In genomic region chr3:141498592-141499223, GRCh38 we compare ENCODE assay signal across 8 cellular contexts. TPM values are rescaled to one million over a fixed set of nuclear protein-coding genes. Genes with fewer than 3 reads are reported as not detected.
DNase-seq lines count a peak whose midpoint lies in the region; ATAC-seq and TF ChIP-seq lines count a peak whose summit lies in the region.

No MANE protein-coding gene starts in this region.

- no peaks in the 10 kb centered on the region for H3K27me3 Mint-ChIP-seq in activated CD4-positive, alpha-beta T cell treated with anti-CD3 and anti-CD28 coated beads, Interleukin-2, amount 10 ng/mL, durations not matched to agents 7 days and 5 days

- H3K4me1 Mint-ChIP-seq in activated CD4-positive, alpha-beta T cell treated with anti-CD3 and anti-CD28 coated beads, Interleukin-2, amount 10 ng/mL, durations not matched to agents 7 days and 5 days: peaks cover 72% of the 10 kb centered on the region

- peaks cover 35% of the 10 kb centered on the region; the same call in 1 of the 2 replicates for H4K20me1 ChIP-seq in BLaER1

- no peak for TF ChIP-seq POLR2A in gastroesophageal sphincter (IDR thresholded peaks at IDR 0.05)

- POLR2A ChIA-PET in activated CD4-positive, alpha-beta T cell treated with anti-CD3 and anti-CD28 coated beads, Interleukin-2, amount 10 ng/mL, durations not matched to agents 7 days and 5 days (lab: Charles Lee): interaction anchor here (1.0 to 1.9 kb wide), 2 partner anchors 10 to 11 kb away, joined by 3 to 12 read pairs; partner anchors contain the start of gene RASA2

- H3K36me3 ChIP-seq in BLaER1 (no peaks in the 10 kb centered on the region), gastroesophageal sphincter (no peaks in the 10 kb centered on the region)

- 0 out of 2 replicates have a peak, but pooled peaks cover 7% of the 10 kb centered on the region for H3K9me3 ChIP-seq in BLaER1
- no peaks in the 10 kb centered on the region for H3K9me3 ChIP-seq in gastroesophageal sphincter

- H3K27me3 ChIP-seq in BLaER1 (no peaks in the 10 kb centered on the region), gastroesophageal sphincter (no peaks in the 10 kb centered on the region)

- H3K4me3 ChIP-seq in BLaER1 (peak overlapping the region; percentile 45), gastroesophageal sphincter (no peak overlapping the region)

- TF ChIP-seq CTCF in GM20000 (IDR thresholded peaks at IDR 0.05; ENCODE audit: extremely low read depth, missing control alignments) (no peak), gastroesophageal sphincter (IDR thresholded peaks at IDR 0.05) (no peak)

- peak overlapping the region; percentile 91 for H3K27ac Mint-ChIP-seq in activated CD4-positive, alpha-beta T cell treated with anti-CD3 and anti-CD28 coated beads, Interleukin-2, amount 10 ng/mL, durations not matched to agents 7 days and 5 days

- no peak overlapping the region for H3K9ac ChIP-seq in BLaER1

- peak overlapping the region; percentile 55 for H3K4me3 Mint-ChIP-seq in activated CD4-positive, alpha-beta T cell treated with anti-CD3 and anti-CD28 coated beads, Interleukin-2, amount 10 ng/mL, durations not matched to agents 7 days and 5 days

- H3K4me2 ChIP-seq in BLaER1: peak overlapping the region; percentile 76

- peak; percentile 33 for DNase-seq in GM20000 (ENCODE audit: low spot score)
- DNase-seq in activated CD4-positive, alpha-beta T cell treated with anti-CD3 and anti-CD28 coated beads, Interleukin-2, amount 10 ng/mL, durations not matched to agents 7 days and 5 days: peak; percentile 95
- peak; percentile 77 to 78 for DNase-seq in stimulated activated CD8-positive, alpha-beta memory T cell treated with anti-CD3 and anti-CD28 coated beads, Interleukin-15, amount 100 ng/mL, for 48 hours (ENCODE audit: low read depth in 2 of 2)
- no peak for DNase-seq in NCI-H128 (lab: John Stamatoyannopoulos, UW; ENCODE audit: unreplicated experiment)
- no peak for DNase-seq in kidney tubule cell (ENCODE audit: low spot score)

- ATAC-seq in HG03575 (IDR thresholded peaks at IDR 0.05; ENCODE audit: extremely low read depth, insufficient number of reproducible peaks, low FRiP score, unreplicated experiment) (peak; percentile 83), gastroesophageal sphincter (peak; percentile 25)

- CTCF ChIA-PET in activated CD4-positive, alpha-beta T cell treated with anti-CD3 and anti-CD28 coated beads, Interleukin-2, amount 10 ng/mL, durations not matched to agents 7 days and 5 days (lab: Charles Lee): interaction anchor here (0.7 to 2.1 kb wide), 7 partner anchors 11 to 86 kb away, joined by 3 to 7 read pairs (median 5); no protein-coding TSS in a partner anchor

- peaks cover 13% of the 10 kb centered on the region for H3K9me3 Mint-ChIP-seq in activated CD4-positive, alpha-beta T cell treated with anti-CD3 and anti-CD28 coated beads, Interleukin-2, amount 10 ng/mL, durations not matched to agents 7 days and 5 days

- H3K36me3 Mint-ChIP-seq in activated CD4-positive, alpha-beta T cell treated with anti-CD3 and anti-CD28 coated beads, Interleukin-2, amount 10 ng/mL, durations not matched to agents 7 days and 5 days (ENCODE audit: low read depth): peaks cover 63% of the 10 kb centered on the region

- peaks cover 23% of the 10 kb centered on the region for H3K4me1 ChIP-seq in BLaER1
- H3K4me1 ChIP-seq in gastroesophageal sphincter: peaks cover 0 to 20% (median 6%) of the 10 kb centered on the region in 3 donors

- H3K27ac ChIP-seq in BLaER1 (peak overlapping the region; percentile 54; the same call in 1 of the 2 replicates), gastroesophageal sphincter (no peak overlapping the region)

- 74 to 94% methylated on average over 6 of the region's 6 CpGs for WGBS in gastroesophageal sphincter (ENCODE audit: low coverage in 1 of 2), 2 donors

- no peak for TF ChIP-seq EP300 in gastroesophageal sphincter (IDR thresholded peaks at IDR 0.05)

RNA-seq across cellular contexts. Expression of gene RASA2, which starts 11.9 kb away (rescaled TPM):
- 10 to 100 TPM; 46.5 to 54.1 TPM for total RNA-seq in activated CD4-positive, alpha-beta T cell treated with anti-CD3 and anti-CD28 coated beads, Interleukin-2, amount 10 ng/mL, durations not matched to agents 7 days and 5 days
- total RNA-seq in gastroesophageal sphincter: 10 to 100 TPM; 10.6 to 15.5 (median 14.8) TPM

Comparison
In these comparisons a context has a peak if more than half of its experiments do, and no peak if none do; other contexts are left out.
1. DNase-seq: peak in GM20000 (single experiment), activated CD4-positive, alpha-beta T cell treated with anti-CD3 and anti-CD28 coated beads, Interleukin-2, amount 10 ng/mL, durations not matched to agents 7 days and 5 days (single experiment) and stimulated activated CD8-positive, alpha-beta memory T cell treated with anti-CD3 and anti-CD28 coated beads, Interleukin-15, amount 100 ng/mL, for 48 hours (2 of 2); none in NCI-H128 (single experiment) and kidney tubule cell (single experiment).